2 cellular contexts compared by ENCODE assay signal in genomic region chr7:24480501-24480900, GRCh38.
TF ChIP-seq lines count a peak whose summit lies in the region.

No MANE protein-coding gene starts in this region.

TF ChIP-seq in GM23338, 12 proteins besides CTCF, POLR2A, EP300 and RAD21:
- TF ChIP-seq JUNB (IDR thresholded peaks at IDR 0.05; ENCODE audit: unreplicated experiment) (no peak), POLR2AphosphoS5 (IDR thresholded peaks at IDR 0.05; ENCODE audit: low read depth) (no peak), EZH2phosphoT487 (IDR thresholded peaks at IDR 0.05; ENCODE audit: unreplicated experiment) (no peak), STAT1 (IDR thresholded peaks at IDR 0.05; ENCODE audit: unreplicated experiment) (no peak), ZNF331 (CRISPR knock-in tag; IDR thresholded peaks at IDR 0.05; ENCODE audit: low read depth) (no peak), ZNF114 (CRISPR knock-in tag; IDR thresholded peaks at IDR 0.05) (no peak), EZH2 (IDR thresholded peaks at IDR 0.05; ENCODE audit: low read depth, unreplicated experiment) (no peak), CREB1 (CRISPR knock-in tag; IDR thresholded peaks at IDR 0.05; ENCODE audit: low read depth) (no peak), NANOG (IDR thresholded peaks at IDR 0.05; ENCODE audit: borderline replicate concordance) (no peak)
- TF ChIP-seq, protein P1, sequence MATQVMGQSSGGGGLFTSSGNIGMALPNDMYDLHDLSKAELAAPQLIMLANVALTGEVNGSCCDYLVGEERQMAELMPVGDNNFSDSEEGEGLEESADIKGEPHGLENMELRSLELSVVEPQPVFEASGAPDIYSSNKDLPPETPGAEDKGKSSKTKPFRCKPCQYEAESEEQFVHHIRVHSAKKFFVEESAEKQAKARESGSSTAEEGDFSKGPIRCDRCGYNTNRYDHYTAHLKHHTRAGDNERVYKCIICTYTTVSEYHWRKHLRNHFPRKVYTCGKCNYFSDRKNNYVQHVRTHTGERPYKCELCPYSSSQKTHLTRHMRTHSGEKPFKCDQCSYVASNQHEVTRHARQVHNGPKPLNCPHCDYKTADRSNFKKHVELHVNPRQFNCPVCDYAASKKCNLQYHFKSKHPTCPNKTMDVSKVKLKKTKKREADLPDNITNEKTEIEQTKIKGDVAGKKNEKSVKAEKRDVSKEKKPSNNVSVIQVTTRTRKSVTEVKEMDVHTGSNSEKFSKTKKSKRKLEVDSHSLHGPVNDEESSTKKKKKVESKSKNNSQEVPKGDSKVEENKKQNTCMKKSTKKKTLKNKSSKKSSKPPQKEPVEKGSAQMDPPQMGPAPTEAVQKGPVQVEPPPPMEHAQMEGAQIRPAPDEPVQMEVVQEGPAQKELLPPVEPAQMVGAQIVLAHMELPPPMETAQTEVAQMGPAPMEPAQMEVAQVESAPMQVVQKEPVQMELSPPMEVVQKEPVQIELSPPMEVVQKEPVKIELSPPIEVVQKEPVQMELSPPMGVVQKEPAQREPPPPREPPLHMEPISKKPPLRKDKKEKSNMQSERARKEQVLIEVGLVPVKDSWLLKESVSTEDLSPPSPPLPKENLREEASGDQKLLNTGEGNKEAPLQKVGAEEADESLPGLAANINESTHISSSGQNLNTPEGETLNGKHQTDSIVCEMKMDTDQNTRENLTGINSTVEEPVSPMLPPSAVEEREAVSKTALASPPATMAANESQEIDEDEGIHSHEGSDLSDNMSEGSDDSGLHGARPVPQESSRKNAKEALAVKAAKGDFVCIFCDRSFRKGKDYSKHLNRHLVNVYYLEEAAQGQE (IDR thresholded peaks at IDR 0.05; ENCODE audit: unreplicated experiment), result no peak
- TF ChIP-seq, protein P2, sequence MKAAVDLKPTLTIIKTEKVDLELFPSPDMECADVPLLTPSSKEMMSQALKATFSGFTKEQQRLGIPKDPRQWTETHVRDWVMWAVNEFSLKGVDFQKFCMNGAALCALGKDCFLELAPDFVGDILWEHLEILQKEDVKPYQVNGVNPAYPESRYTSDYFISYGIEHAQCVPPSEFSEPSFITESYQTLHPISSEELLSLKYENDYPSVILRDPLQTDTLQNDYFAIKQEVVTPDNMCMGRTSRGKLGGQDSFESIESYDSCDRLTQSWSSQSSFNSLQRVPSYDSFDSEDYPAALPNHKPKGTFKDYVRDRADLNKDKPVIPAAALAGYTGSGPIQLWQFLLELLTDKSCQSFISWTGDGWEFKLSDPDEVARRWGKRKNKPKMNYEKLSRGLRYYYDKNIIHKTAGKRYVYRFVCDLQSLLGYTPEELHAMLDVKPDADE (IDR thresholded peaks at IDR 0.05), result no peak
- TF ChIP-seq, protein P3, sequence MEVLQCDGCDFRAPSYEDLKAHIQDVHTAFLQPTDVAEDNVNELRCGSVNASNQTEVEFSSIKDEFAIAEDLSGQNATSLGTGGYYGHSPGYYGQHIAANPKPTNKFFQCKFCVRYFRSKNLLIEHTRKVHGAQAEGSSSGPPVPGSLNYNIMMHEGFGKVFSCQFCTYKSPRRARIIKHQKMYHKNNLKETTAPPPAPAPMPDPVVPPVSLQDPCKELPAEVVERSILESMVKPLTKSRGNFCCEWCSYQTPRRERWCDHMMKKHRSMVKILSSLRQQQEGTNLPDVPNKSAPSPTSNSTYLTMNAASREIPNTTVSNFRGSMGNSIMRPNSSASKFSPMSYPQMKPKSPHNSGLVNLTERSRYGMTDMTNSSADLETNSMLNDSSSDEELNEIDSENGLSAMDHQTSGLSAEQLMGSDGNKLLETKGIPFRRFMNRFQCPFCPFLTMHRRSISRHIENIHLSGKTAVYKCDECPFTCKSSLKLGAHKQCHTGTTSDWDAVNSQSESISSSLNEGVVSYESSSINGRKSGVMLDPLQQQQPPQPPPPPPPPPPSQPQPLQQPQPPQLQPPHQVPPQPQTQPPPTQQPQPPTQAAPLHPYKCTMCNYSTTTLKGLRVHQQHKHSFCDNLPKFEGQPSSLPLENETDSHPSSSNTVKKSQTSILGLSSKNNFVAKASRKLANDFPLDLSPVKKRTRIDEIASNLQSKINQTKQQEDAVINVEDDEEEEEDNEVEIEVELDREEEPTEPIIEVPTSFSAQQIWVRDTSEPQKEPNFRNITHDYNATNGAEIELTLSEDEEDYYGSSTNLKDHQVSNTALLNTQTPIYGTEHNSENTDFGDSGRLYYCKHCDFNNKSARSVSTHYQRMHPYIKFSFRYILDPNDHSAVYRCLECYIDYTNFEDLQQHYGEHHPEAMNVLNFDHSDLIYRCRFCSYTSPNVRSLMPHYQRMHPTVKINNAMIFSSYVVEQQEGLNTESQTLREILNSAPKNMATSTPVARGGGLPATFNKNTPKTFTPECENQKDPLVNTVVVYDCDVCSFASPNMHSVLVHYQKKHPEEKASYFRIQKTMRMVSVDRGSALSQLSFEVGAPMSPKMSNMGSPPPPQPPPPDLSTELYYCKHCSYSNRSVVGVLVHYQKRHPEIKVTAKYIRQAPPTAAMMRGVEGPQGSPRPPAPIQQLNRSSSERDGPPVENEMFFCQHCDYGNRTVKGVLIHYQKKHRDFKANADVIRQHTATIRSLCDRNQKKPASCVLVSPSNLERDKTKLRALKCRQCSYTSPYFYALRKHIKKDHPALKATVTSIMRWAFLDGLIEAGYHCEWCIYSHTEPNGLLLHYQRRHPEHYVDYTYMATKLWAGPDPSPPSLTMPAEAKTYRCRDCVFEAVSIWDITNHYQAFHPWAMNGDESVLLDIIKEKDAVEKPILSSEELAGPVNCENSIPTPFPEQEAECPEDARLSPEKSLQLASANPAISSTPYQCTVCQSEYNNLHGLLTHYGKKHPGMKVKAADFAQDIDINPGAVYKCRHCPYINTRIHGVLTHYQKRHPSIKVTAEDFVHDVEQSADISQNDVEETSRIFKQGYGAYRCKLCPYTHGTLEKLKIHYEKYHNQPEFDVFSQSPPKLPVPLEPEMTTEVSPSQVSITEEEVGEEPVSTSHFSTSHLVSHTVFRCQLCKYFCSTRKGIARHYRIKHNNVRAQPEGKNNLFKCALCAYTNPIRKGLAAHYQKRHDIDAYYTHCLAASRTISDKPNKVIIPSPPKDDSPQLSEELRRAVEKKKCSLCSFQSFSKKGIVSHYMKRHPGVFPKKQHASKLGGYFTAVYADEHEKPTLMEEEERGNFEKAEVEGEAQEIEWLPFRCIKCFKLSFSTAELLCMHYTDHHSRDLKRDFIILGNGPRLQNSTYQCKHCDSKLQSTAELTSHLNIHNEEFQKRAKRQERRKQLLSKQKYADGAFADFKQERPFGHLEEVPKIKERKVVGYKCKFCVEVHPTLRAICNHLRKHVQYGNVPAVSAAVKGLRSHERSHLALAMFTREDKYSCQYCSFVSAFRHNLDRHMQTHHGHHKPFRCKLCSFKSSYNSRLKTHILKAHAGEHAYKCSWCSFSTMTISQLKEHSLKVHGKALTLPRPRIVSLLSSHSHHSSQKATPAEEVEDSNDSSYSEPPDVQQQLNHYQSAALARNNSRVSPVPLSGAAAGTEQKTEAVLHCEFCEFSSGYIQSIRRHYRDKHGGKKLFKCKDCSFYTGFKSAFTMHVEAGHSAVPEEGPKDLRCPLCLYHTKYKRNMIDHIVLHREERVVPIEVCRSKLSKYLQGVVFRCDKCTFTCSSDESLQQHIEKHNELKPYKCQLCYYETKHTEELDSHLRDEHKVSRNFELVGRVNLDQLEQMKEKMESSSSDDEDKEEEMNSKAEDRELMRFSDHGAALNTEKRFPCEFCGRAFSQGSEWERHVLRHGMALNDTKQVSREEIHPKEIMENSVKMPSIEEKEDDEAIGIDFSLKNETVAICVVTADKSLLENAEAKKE (CRISPR knock-in tag; IDR thresholded peaks at IDR 0.05), result no peak
TF ChIP-seq in GM23338: peak in this region for 0.

TF ChIP-seq in H1, 55 proteins besides CTCF, POLR2A, EP300 and RAD21:
- TF ChIP-seq CREB1 (IDR thresholded peaks at IDR 0.05), result no peak
- TF ChIP-seq RXRA (IDR thresholded peaks at IDR 0.05; ENCODE audit: insufficient read depth, low read depth, low read length), result no peak
- TF ChIP-seq SUZ12 (IDR thresholded peaks at IDR 0.05; ENCODE audit: low read length), result no peak
- TF ChIP-seq PHF8 (conservative IDR thresholded peaks at IDR 0.05; ENCODE audit: low read depth, low read length), result no peak
- no peak for TF ChIP-seq EZH2 (IDR thresholded peaks at IDR 0.05; ENCODE audit: low read depth, low read length, severe bottlenecking)
- TF ChIP-seq CTBP2 (IDR thresholded peaks at IDR 0.05; ENCODE audit: borderline replicate concordance, insufficient read depth, insufficient read length, low read length), result no peak
- TF ChIP-seq, protein P4, sequence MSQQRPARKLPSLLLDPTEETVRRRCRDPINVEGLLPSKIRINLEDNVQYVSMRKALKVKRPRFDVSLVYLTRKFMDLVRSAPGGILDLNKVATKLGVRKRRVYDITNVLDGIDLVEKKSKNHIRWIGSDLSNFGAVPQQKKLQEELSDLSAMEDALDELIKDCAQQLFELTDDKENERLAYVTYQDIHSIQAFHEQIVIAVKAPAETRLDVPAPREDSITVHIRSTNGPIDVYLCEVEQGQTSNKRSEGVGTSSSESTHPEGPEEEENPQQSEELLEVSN (IDR thresholded peaks at IDR 0.05), result no peak
- TF ChIP-seq GTF2F1 (IDR thresholded peaks at IDR 0.05; ENCODE audit: borderline replicate concordance, low read depth, low read length), result no peak
- TF ChIP-seq SP2 (IDR thresholded peaks at IDR 0.05; ENCODE audit: low read length), result no peak
- no peak for TF ChIP-seq TCF12 (IDR thresholded peaks at IDR 0.05; ENCODE audit: low read depth, low read length)
- TF ChIP-seq KDM5A (IDR thresholded peaks at IDR 0.05; ENCODE audit: low read length), result no peak
- no peak for TF ChIP-seq RFX5 (IDR thresholded peaks at IDR 0.05; ENCODE audit: borderline replicate concordance, low read depth, low read length)
- TF ChIP-seq NRF1 (IDR thresholded peaks at IDR 0.05; ENCODE audit: low read depth, low read length), result no peak
- no peak for TF ChIP-seq CBX5 (IDR thresholded peaks at IDR 0.05; ENCODE audit: low read depth, low read length)
- no peak for TF ChIP-seq KDM1A (IDR thresholded peaks at IDR 0.05; ENCODE audit: borderline replicate concordance, low read length)
- TF ChIP-seq ASH2L (IDR thresholded peaks at IDR 0.05; ENCODE audit: low read length), result no peak
